8 cellular contexts compared by ENCODE assay signal in genomic region chr1:181936768-181937581, GRCh38.
DNase-seq lines count a peak whose midpoint lies in the region; ATAC-seq and TF ChIP-seq lines count a peak whose summit lies in the region.

No MANE protein-coding gene starts in this region.

- in situ Hi-C loops in T47D (cut with HindIII; ENCODE audit: low pct_unique_long_range_greater_than_20kb, low sequenced_read_pairs): no loop called here

- H3K36me3 Mint-ChIP-seq in CD14-positive monocyte: no peaks in the 10 kb centered on the region

- peaks cover 4% of the 10 kb centered on the region for H3K27me3 ChIP-seq in lower lobe of right lung (ENCODE audit: low read depth)

- no peak overlapping the region for H3K27ac ChIP-seq in lower lobe of right lung

- TF ChIP-seq CTCF in CD14-positive monocyte (IDR thresholded peaks at IDR 0.05) (peak; percentile 0), lower lobe of right lung (IDR thresholded peaks at IDR 0.05) (peak; percentile 53)

- no peaks in the 10 kb centered on the region for H3K4me1 Mint-ChIP-seq in CD14-positive monocyte

- no peaks in the 10 kb centered on the region for H3K9me3 Mint-ChIP-seq in CD14-positive monocyte

- no peaks in the 10 kb centered on the region for H3K9me3 ChIP-seq in lower lobe of right lung

- no peak for DNase-seq in CD14-positive monocyte (ENCODE audit: low spot score)
- peak; percentile 88 to 97 (median 92) for DNase-seq in NCI-H1417 (lab: John Stamatoyannopoulos, UW)
- peak; percentile 6 for DNase-seq in SK-N-DZ (ENCODE audit: low spot score)
- DNase-seq in T47D (ENCODE audit: low read depth in 1 of 2, low spot score in 1 of 2): peak; percentile 55 to 87
- DNase-seq in lower lobe of right lung: peak; percentile 56
- DNase-seq in ureter (ENCODE audit: low spot score): peak; percentile 57

- ATAC-seq in GM18867 (IDR thresholded peaks at IDR 0.05; ENCODE audit: unreplicated experiment) (peak; percentile 86), HG02970 (IDR thresholded peaks at IDR 0.05; ENCODE audit: low FRiP score, unreplicated experiment) (peak; percentile 81), lower lobe of right lung (peak; percentile 83)

- intact Hi-C loops in CD14-positive monocyte (cut with micrococcal nuclease): no loop called here
- intact Hi-C loops in lower lobe of right lung (cut with DNase I): no loop called here

- H3K27me3 Mint-ChIP-seq in CD14-positive monocyte (ENCODE audit: low read depth in 3 of 3): peaks cover 2 to 6% (median 5%) of the 10 kb centered on the region in 3 donors

- H3K36me3 ChIP-seq in lower lobe of right lung: no peaks in the 10 kb centered on the region

- H3K4me3 ChIP-seq in lower lobe of right lung: no peak overlapping the region

- H3K4me3 Mint-ChIP-seq in CD14-positive monocyte: no peak overlapping the region

- H3K27ac Mint-ChIP-seq in CD14-positive monocyte: no peak overlapping the region

- H3K4me1 ChIP-seq in lower lobe of right lung: no peaks in the 10 kb centered on the region
